Comparison of ENCODE assay signal across 8 cellular contexts in the genomic region with DNA sequence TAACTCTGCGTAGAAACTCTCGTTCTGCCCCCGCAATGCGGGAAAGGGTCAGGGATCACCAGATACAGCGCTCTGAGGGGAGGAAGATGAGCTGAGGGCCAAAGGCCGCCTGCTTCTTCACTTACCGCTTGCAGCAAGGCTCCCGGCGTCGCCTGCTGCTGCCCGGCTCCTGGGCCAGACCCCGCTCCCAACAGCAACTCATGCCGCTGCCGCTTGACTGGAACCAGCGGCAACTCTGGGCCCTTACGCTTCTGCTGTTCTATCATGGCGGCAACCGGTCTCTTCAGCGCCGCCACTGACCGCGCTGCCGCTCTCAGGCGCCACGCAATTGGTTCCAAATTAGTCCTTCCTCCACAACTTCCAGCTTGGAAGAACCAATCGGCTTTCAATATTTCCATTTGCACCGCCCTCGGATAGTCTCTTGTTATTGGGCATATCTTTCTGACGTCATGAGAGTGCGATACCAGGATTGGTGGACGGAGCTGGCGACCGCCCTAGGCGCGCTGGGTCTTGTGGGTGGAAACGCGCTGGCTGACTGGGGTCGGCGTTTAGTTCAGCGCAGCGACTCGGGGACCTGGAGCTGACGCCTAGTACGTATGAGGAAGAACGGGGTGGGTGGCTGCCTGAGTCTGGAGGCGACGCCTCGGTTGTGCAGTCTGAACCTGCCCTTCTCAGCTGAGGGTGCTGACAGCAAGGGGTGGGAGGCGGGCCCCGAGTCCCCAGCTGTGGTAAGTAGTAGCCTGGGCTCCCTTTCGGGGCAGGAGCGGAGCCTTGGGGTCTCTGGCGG. TPM values are rescaled to one million over a fixed set of nuclear protein-coding genes. Genes with fewer than 3 reads are reported as not detected.
DNase-seq lines count a peak whose midpoint lies in the region; ATAC-seq, FAIRE-seq and TF ChIP-seq lines count a peak whose summit lies in the region.

A gene (minus strand): TSS at position 303 of the 787 bp plus-strand sequence. CDS start 37 bp downstream, at position 266.
A gene with protein sequence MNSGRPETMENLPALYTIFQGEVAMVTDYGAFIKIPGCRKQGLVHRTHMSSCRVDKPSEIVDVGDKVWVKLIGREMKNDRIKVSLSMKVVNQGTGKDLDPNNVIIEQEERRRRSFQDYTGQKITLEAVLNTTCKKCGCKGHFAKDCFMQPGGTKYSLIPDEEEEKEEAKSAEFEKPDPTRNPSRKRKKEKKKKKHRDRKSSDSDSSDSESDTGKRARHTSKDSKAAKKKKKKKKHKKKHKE (plus strand): TSS at position 547 of the 787 bp plus-strand sequence. CDS start 13,067 bp downstream, outside the sequence.

- DNase-seq in GM12892 (ENCODE audit: insufficient read length): peak; percentile 92
- peak; percentile 96 for DNase-seq in NCI-H146 (lab: John Stamatoyannopoulos, UW)
- peak; percentile 85 to 98 (median 92) for DNase-seq in T-helper 1 cell
- DNase-seq in amygdala (lab: John Stamatoyannopoulos, UW): peak; percentile 50 to 98 (median 92)
- peak; percentile 92 for DNase-seq in left ventricle myocardium inferior
- peak; percentile 97 for DNase-seq in prostate gland (ENCODE audit: low spot score)
- DNase-seq in urothelium cell line (ENCODE audit: low spot score): peak; percentile 98

- TF ChIP-seq POLR2A in GM12892 (IDR thresholded peaks at IDR 0.05; ENCODE audit: low read depth, low read length): peak; percentile 97
- peak; percentile 88 for TF ChIP-seq POLR2A in prostate gland (IDR thresholded peaks at IDR 0.05)

- H3K4me3 ChIP-seq in left ventricle myocardium inferior (peak within 1 kb of the TSS; percentile 89), prostate gland (peak within 1 kb of the TSS; percentile 83 to 94)

- peak within 1 kb of the TSS; percentile 90 for H3K27ac ChIP-seq in left ventricle myocardium inferior (replicated peaks)
- H3K27ac ChIP-seq in prostate gland: peak within 1 kb of the TSS; percentile 69 to 81

- peak; percentile 96 for ATAC-seq in HG02852 (IDR thresholded peaks at IDR 0.05; ENCODE audit: unreplicated experiment)

- peaks cover 21% of the 10 kb centered on the region for H3K36me3 ChIP-seq in left ventricle myocardium inferior
- H3K36me3 ChIP-seq in prostate gland: no peaks in the 10 kb centered on the region

- FAIRE-seq in GM12892 (lab: Jason Lieb, UNC): peak; percentile 95
- FAIRE-seq in urothelium cell line (lab: Jason Lieb, UNC): peak; percentile 73

- no peaks in the 10 kb centered on the region for H3K27me3 ChIP-seq in left ventricle myocardium inferior (ENCODE audit: low read depth)
- H3K27me3 ChIP-seq in prostate gland (replicated peaks; ENCODE audit: insufficient read depth): no peaks in the 10 kb centered on the region

- intact Hi-C loops in left ventricle myocardium inferior (cut with micrococcal nuclease) (no loop called here), prostate gland (cut with DNase I) (loop anchor here (5.0 kb wide), 1 partner anchor 76 kb away; a partner anchor contains a TSS)

- H3K4me1 ChIP-seq in left ventricle myocardium inferior: peaks cover 43% of the 10 kb centered on the region
- H3K4me1 ChIP-seq in prostate gland (replicated peaks): peaks cover 7% of the 10 kb centered on the region

- H3K9me3 ChIP-seq in left ventricle myocardium inferior (replicated peaks): no peaks in the 10 kb centered on the region
- H3K9me3 ChIP-seq in prostate gland: no peaks in the 10 kb centered on the region

- peak; percentile 30 for TF ChIP-seq CTCF in left ventricle myocardium inferior (IDR thresholded peaks at IDR 0.05; ENCODE audit: borderline replicate concordance)
- peak in 2 of 4 experiments; percentile 12 to 42 for TF ChIP-seq CTCF in prostate gland (IDR thresholded peaks at IDR 0.05)

- under 1% methylated on average over 50 of the region's 53 CpGs for WGBS in prostate gland

RNA-seq across cellular contexts. Expression of the first gene that starts in this region (rescaled TPM):
- 58.4 TPM for polyA plus RNA-seq in GM12892 (2012; ENCODE audit: missing spikeins)
- total RNA-seq in left ventricle myocardium inferior (19.7 TPM), prostate gland (10 to 100 TPM; 58.7 to 65.4 TPM)

RNA-seq across cellular contexts. Expression of the second gene that starts in this region (rescaled TPM):
- polyA plus RNA-seq in GM12892 (2012; ENCODE audit: missing spikeins): 37.0 TPM
- total RNA-seq in left ventricle myocardium inferior (12.2 TPM), prostate gland (10 to 100 TPM; 31.5 to 39.0 TPM)

Comparison
In these comparisons a context has a peak if more than half of its experiments do, and no peak if none do; other contexts are left out.
1. Peak in every context shown above with its lines: DNase-seq, ATAC-seq, H3K4me3 ChIP-seq and H3K27ac ChIP-seq.